Comparison of ENCODE assay signal across 7 cellular contexts in the genomic region with DNA sequence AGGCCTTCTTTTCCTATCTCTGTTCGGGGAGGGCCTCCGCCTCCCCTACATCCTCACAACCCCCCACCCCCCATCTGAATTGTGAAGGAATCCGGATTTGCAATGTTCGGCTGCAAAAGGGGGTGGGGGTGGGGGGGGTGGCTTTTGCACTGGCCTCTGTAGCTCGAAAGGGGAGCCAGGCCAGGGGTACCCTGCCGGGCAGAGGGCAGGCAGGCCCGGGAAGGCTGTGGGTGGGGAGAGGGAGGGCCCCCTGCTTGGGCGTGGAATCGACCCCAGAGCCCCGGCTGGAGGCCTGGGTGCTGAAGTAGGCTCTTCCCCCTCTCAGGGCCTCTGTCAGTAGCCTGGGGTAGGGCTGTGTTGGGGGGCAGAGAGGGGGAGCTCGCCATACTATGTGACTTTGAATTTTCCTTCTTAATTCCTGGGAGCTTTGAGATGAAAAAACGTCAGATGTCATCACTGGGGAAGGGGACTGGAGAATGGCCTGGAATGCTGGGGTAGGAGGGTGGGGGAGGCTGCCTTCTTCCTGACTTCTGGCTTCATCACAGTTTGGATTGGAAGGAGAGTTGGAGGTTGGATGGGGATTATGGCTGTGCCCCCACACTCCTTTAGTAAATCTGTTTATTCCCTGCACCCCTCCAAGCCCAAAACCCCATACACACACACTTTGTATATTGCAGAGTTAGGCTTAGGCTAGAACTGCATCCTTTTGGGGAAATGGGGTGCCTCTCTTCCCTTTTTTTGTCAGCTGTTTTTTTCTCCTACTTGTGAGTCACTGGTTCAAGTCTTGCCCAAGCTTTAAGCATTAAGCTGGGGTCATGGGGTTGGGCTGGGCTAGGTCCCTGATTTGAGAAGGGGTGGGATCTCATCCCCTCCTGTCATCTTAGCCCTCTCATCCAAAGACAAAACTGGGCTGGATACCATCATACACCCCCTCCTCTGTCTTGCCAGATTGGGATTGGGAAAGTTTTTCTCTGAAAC. TPM values are rescaled to one million over a fixed set of nuclear protein-coding genes. Genes with fewer than 3 reads are reported as not detected.
DNase-seq lines count a peak whose midpoint lies in the region; TF ChIP-seq lines count a peak whose summit lies in the region.
"Had no signal": no experiment of that assay in that cellular context is flagged by ENCODE, and none has a peak within 500 bp of the region (broad histone marks: within the 10 kb centered on the region; RNA-seq: fewer than 3 reads in every experiment).

No MANE protein-coding gene starts in this region.

- no peaks in the 10 kb centered on the region for H3K36me3 ChIP-seq in A673 (ENCODE audit: insufficient read depth, low read length, poor library complexity, severe bottlenecking)

- no TSS peak for BruUV-seq in A673 (replicated peaks; lab: Mats Ljungman, UMichigan)

- no peak for TF ChIP-seq CTCF in A673 (conservative IDR thresholded peaks at IDR 0.05; ENCODE audit: low read depth, low read length)

- DNase-seq in A673 (ENCODE audit: low spot score) (no peak), SIG-M5 treated with dmso at 0.1 percent for 504 hours (lab: John Stamatoyannopoulos, UW; ENCODE audit: unreplicated experiment) (peak; percentile 85), immature natural killer cell (no peak), OCI-M1 (lab: John Stamatoyannopoulos, UW) (no peak), dedifferentiated amniotic fluid mesenchymal stem cell (ENCODE audit: extremely low spot score) (no peak), COR-L47 (lab: John Stamatoyannopoulos, UW) (no peak)
- DNase-seq: amniotic stem cell had no signal

- peaks cover 5 to 8% of the 10 kb centered on the region in 2 donors for H3K4me1 Mint-ChIP-seq in immature natural killer cell

- H3K27me3 Mint-ChIP-seq in immature natural killer cell (ENCODE audit: low read depth in 3 of 3): peaks cover 7 to 11% (median 10%) of the 10 kb centered on the region in 3 donors

- intact Hi-C loops in A673 (cut with micrococcal nuclease; ENCODE audit: unreplicated experiment): loop anchor here (5.0 kb wide), 1 partner anchor 113 kb away; no protein-coding TSS in a partner anchor

- H3K27me3 ChIP-seq in A673 (replicated peaks; ENCODE audit: insufficient read depth, low read depth, low read length, poor library complexity): no peaks in the 10 kb centered on the region

- POLR2A ChIA-PET in A673 (lab: Charles Lee; ENCODE audit: low non-redundant PET): no interaction called here

- no peak overlapping the region for H3K27ac Mint-ChIP-seq in immature natural killer cell

- H3K4me1 ChIP-seq in A673 (ENCODE audit: insufficient read depth, low read length, poor library complexity, severe bottlenecking): peaks cover 14% of the 10 kb centered on the region

- H3K4me3 ChIP-seq in A673 (ENCODE audit: low read depth, low read length, poor library complexity, severe bottlenecking): peak overlapping the region; percentile 92

- CTCF ChIA-PET in A673 (lab: Charles Lee): no interaction called here

- H3K27ac ChIP-seq in A673 (ENCODE audit: low read depth, low read length, poor library complexity, severe bottlenecking): peak overlapping the region; percentile 67

- H3K9me3 Mint-ChIP-seq in immature natural killer cell: no peaks in the 10 kb centered on the region

- H3K4me3 Mint-ChIP-seq in immature natural killer cell: peak overlapping the region; percentile 62 to 69 (median 67)

- no peaks in the 10 kb centered on the region for H3K9me3 ChIP-seq in A673 (ENCODE audit: low read depth, low read length, poor library complexity, severe bottlenecking)

- no peaks in the 10 kb centered on the region for H3K36me3 Mint-ChIP-seq in immature natural killer cell

RNA-seq across cellular contexts. Expression of gene LRP1, which starts 1.3 kb away (rescaled TPM):
- total RNA-seq in A673 (2021): 31.0 and 43.6 TPM in 2 replicates
- polyA plus RNA-seq in immature natural killer cell: under 1 TPM in 2 of 3 donors, not detected in 1; 0.08 to 0.22 TPM

RNA-seq across cellular contexts. Expression of gene LRP1-AS, which starts 17.8 kb away (rescaled TPM):
- not detected in 2 replicates for total RNA-seq in A673 (2021)
- polyA plus RNA-seq in immature natural killer cell: not detected

RNA-seq across cellular contexts. Expression of gene STAT6, which starts 18.4 kb away (rescaled TPM):
- 96.3 and 111 TPM in 2 replicates for total RNA-seq in A673 (2021)
- 10 to 100 TPM; 71.1 to 94.0 (median 89.1) TPM for polyA plus RNA-seq in immature natural killer cell

RNA-seq across cellular contexts. Expression of gene NAB2, which starts 40.7 kb away (rescaled TPM):
- total RNA-seq in A673 (2021): 58.0 and 61.8 TPM in 2 replicates
- polyA plus RNA-seq in immature natural killer cell: 1 to 10 TPM; 1.0 to 2.7 (median 1.3) TPM

RNA-seq across cellular contexts. Expression of gene NEMP1, which starts 51.0 kb away (rescaled TPM):
- total RNA-seq in A673 (2021): 57.8 and 68.6 TPM in 2 replicates
- polyA plus RNA-seq in immature natural killer cell: 1 to 10 TPM; 1.6 to 4.1 (median 2.6) TPM
